In genomic region chr18:57748770-57749603, GRCh38 we compare ENCODE assay signal across 8 cellular contexts. TPM values are rescaled to one million over a fixed set of nuclear protein-coding genes. Genes with fewer than 3 reads are reported as not detected.
DNase-seq lines count a peak whose midpoint lies in the region; ATAC-seq, FAIRE-seq and TF ChIP-seq lines count a peak whose summit lies in the region.

No MANE protein-coding gene starts in this region.

- intact Hi-C loops in body of pancreas (cut with DNase I) (loop anchor here (10.0 kb wide), 1 partner anchor 46 kb away; no protein-coding TSS in a partner anchor), sigmoid colon (cut with DNase I) (no loop called here)

- in situ Hi-C loops in G401 (cut with HindIII; ENCODE audit: low sequenced_read_pairs): no loop called here

- H3K36me3 ChIP-seq in body of pancreas (replicated peaks in 1 of 2; ENCODE audit: insufficient read depth in 1 of 2, low read depth in 2 of 2): no peaks in the 10 kb centered on the region
- H3K36me3 ChIP-seq in sigmoid colon: no peaks in the 10 kb centered on the region

- H3K36me3 Mint-ChIP-seq in nephron progenitor cell (ENCODE audit: low read depth): no peaks in the 10 kb centered on the region

- no peak for TF ChIP-seq EP300 in sigmoid colon (IDR thresholded peaks at IDR 0.05)

- peaks cover 4% of the 10 kb centered on the region for H3K27me3 Mint-ChIP-seq in nephron progenitor cell (ENCODE audit: low read depth, poor library complexity)

- H3K27ac Mint-ChIP-seq in nephron progenitor cell: no peak overlapping the region

- ATAC-seq in HG02571 (IDR thresholded peaks at IDR 0.05; ENCODE audit: unreplicated experiment) (peak; percentile 93), body of pancreas (peak; percentile 89)

- FAIRE-seq in GM18507 (lab: Jason Lieb, UNC): peak; percentile 77

- peaks cover 83% of the 10 kb centered on the region for H3K4me1 ChIP-seq in body of pancreas
- H3K4me1 ChIP-seq in sigmoid colon: peaks cover 0 to 41% (median 38%) of the 10 kb centered on the region in 4 donors

- no peak overlapping the region for H3K4me3 Mint-ChIP-seq in nephron progenitor cell

- H3K9me3 ChIP-seq in body of pancreas (no peaks in the 10 kb centered on the region), sigmoid colon (no peaks in the 10 kb centered on the region)

- H3K4me1 Mint-ChIP-seq in nephron progenitor cell: peaks cover 8% of the 10 kb centered on the region

- no peak for TF ChIP-seq POLR2A in body of pancreas (IDR thresholded peaks at IDR 0.05)
- TF ChIP-seq POLR2A in sigmoid colon (IDR thresholded peaks at IDR 0.05): no peak

- H3K4me3 ChIP-seq in body of pancreas: no peak overlapping the region
- no peak overlapping the region for H3K4me3 ChIP-seq in sigmoid colon

- peak; percentile 22 for DNase-seq in GM18507 (ENCODE audit: extremely low spot score, insufficient read length, low read depth)
- peak; percentile 69 for DNase-seq in MV-4-11 (lab: John Stamatoyannopoulos, UW)
- DNase-seq in body of pancreas: peak; percentile 34 to 70 (median 58)
- DNase-seq in sigmoid colon: no peak
- no peak for DNase-seq in nephron progenitor cell
- no peak for DNase-seq in G401 (ENCODE audit: low spot score)
- DNase-seq in activated CD4-positive, alpha-beta T cell treated with anti-CD3 and anti-CD28 coated beads for 48 hours: no peak

- TF ChIP-seq CTCF in body of pancreas (IDR thresholded peaks at IDR 0.05) (no peak), sigmoid colon (IDR thresholded peaks at IDR 0.05) (no peak), nephron progenitor cell (IDR thresholded peaks at IDR 0.05) (no peak)

- H3K9me3 Mint-ChIP-seq in nephron progenitor cell: no peaks in the 10 kb centered on the region

- H3K27ac ChIP-seq in body of pancreas (peak overlapping the region in 3 of 4 donors; percentile 69 to 81 (median 78)), sigmoid colon (peak overlapping the region in 3 of 4 donors; percentile 30 to 59 (median 49))

- no peaks in the 10 kb centered on the region for H3K27me3 ChIP-seq in body of pancreas
- no peaks in the 10 kb centered on the region for H3K27me3 ChIP-seq in sigmoid colon

- 67 to 91% methylated on average over 1 of the region's 1 CpG for WGBS in body of pancreas, 2 donors
- 77 to 94% methylated on average over 1 of the region's 1 CpG for WGBS in sigmoid colon, 2 donors

RNA-seq across cellular contexts. Expression of gene ATP8B1, which starts 54.1 kb away (rescaled TPM):
- total RNA-seq in body of pancreas: 10 to 100 TPM; 18.5 to 41.5 TPM
- total RNA-seq in sigmoid colon: 10 to 100 TPM in 2 of 4 donors, 1 to 10 TPM in 2; 8.1 to 18.0 (median 11.6) TPM
- 10 to 100 TPM; 24.0 to 94.1 (median 24.3) TPM for polyA plus RNA-seq in sigmoid colon
- total RNA-seq in G401 (2014; rRNA removed; shearing (Covaris generic)): not detected in 2 replicates

Comparison
In these comparisons a context has a peak if more than half of its experiments do, and no peak if none do; other contexts are left out.
1. DNase-seq: peak in GM18507 (single experiment), MV-4-11 (single experiment) and body of pancreas (4 of 4); none in sigmoid colon (single experiment), nephron progenitor cell (single experiment), G401 (single experiment) and activated CD4-positive, alpha-beta T cell treated with anti-CD3 and anti-CD28 coated beads for 48 hours (single experiment).